1 cellular context compared by ENCODE assay signal in genomic region chr13:98541211-98541610, GRCh38.
TF ChIP-seq lines count a peak whose summit lies in the region.

No MANE protein-coding gene starts in this region.

TF ChIP-seq in GM12878, 131 proteins besides CTCF, POLR2A, EP300 and RAD21:
- TF ChIP-seq JUNB (IDR thresholded peaks at IDR 0.05) = no peak
TF ChIP-seq in GM12878: peak in this region for 0.
